ENCODE assay signal across 24 cellular contexts in genomic region chr15:74997161-74997942, GRCh38. TPM values are rescaled to one million over a fixed set of nuclear protein-coding genes. Genes with fewer than 3 reads are reported as not detected.
DNase-seq lines count a peak whose midpoint lies in the region; ATAC-seq, FAIRE-seq and TF ChIP-seq lines count a peak whose summit lies in the region.
"Had no signal": no experiment of that assay in that cellular context is flagged by ENCODE, and none has a peak within 500 bp of the region (broad histone marks: within the 10 kb centered on the region; RNA-seq: fewer than 3 reads in every experiment).

No MANE protein-coding gene starts in this region.

- H3K27ac ChIP-seq in CD4-positive, alpha-beta memory T cell (ENCODE audit: low read depth, low read length), result no peak overlapping the region
- no peak overlapping the region for H3K27ac ChIP-seq in endothelial cell of umbilical vein (ENCODE audit: insufficient read depth, low read depth, low read length)
- H3K27ac ChIP-seq in osteoblast (ENCODE audit: low read depth, low read length), result no peak overlapping the region
- H3K27ac ChIP-seq: ascending aorta, esophagus muscularis mucosa, neutrophil, PC-9, right lobe of liver had no signal

- H3K4me3 ChIP-seq in CD4-positive, alpha-beta memory T cell (ENCODE audit: low read length in 2 of 2), result no peak overlapping the region
- H3K4me3 ChIP-seq in endothelial cell of umbilical vein (replicated peaks in 1 of 3; ENCODE audit: insufficient read depth in 1 of 3, low read depth in 1 of 3, low read length in 3 of 3) (no peak overlapping the region), osteoblast (ENCODE audit: insufficient read depth, low read length) (no peak overlapping the region)
- H3K4me3 ChIP-seq: ascending aorta, GM12878, lung, PC-9, right lobe of liver had no signal

- H3K9ac ChIP-seq in endothelial cell of umbilical vein (replicated peaks; ENCODE audit: extremely low read depth, insufficient read depth, low read length), result no peak overlapping the region

- intact Hi-C loops in CD4-positive, alpha-beta memory T cell (cut with micrococcal nuclease), result no loop called here
- intact Hi-C loops in endothelial cell of umbilical vein (cut with micrococcal nuclease) (loop anchor here (2.0 kb wide), 1 partner anchor 25 kb away; the partner anchor contains the start of gene PPCDC), MCF 10A (cut with micrococcal nuclease) (no loop called here)

- H3K4me1 ChIP-seq in CD4-positive, alpha-beta memory T cell (ENCODE audit: insufficient read depth, low read length), result peaks cover 17% of the 10 kb centered on the region
- peaks cover 15% of the 10 kb centered on the region for H3K4me1 ChIP-seq in endothelial cell of umbilical vein (ENCODE audit: control insufficient read depth, extremely low read depth, insufficient read depth, low read length)
- no peaks in the 10 kb centered on the region for H3K4me1 ChIP-seq in osteoblast (ENCODE audit: insufficient read depth, low read length)

- DNase-seq in CD4-positive, alpha-beta memory T cell, result no peak
- DNase-seq in UCSD-AML1 (lab: John Stamatoyannopoulos, UW; ENCODE audit: unreplicated experiment) (peak; percentile 55), endothelial cell of umbilical vein (ENCODE audit: low read depth, low spot score) (peak; percentile 35), osteoblast (ENCODE audit: insufficient read length, low spot score, missing footprints) (peak; percentile 63), inferior parietal cortex (ENCODE audit: extremely low spot score) (no peak), epidermal melanocyte (ENCODE audit: insufficient read length, low spot score) (no peak), MCF 10A (ENCODE audit: unreplicated experiment) (no peak)
- no peak for DNase-seq in stimulated activated effector memory CD8-positive, alpha-beta T cell treated with anti-CD3 and anti-CD28 coated beads, Interleukin-12 subunit alpha, Interleukin-12 subunit beta, amount 100 ng/mL, for 72 hours (ENCODE audit: low spot score in 2 of 2)
- DNase-seq: activated CD4-positive, alpha-beta T cell treated with anti-CD3 and anti-CD28 coated beads for 4 hours; activated CD8-positive, alpha-beta memory T cell treated with anti-CD3 and anti-CD28 coated beads, Interleukin-2, amount 50 U/mL, for 4 hours; activated gamma-delta T cell; cortex of kidney; MV-4-11; PC-9; right lobe of liver; stimulated activated CD4-positive, alpha-beta T cell treated with anti-CD3 and anti-CD28 coated beads, Interleukin-1b, Interleukin-23, amount 100 ng/mL, for 48 hours had no signal

- H2AFZ ChIP-seq in endothelial cell of umbilical vein (ENCODE audit: low read depth, low read length), result no peak overlapping the region
- no peak overlapping the region for H2AFZ ChIP-seq in osteoblast (ENCODE audit: low read length)
- H2AFZ ChIP-seq: PC-9 had no signal

- H3K27me3 ChIP-seq in CD4-positive, alpha-beta memory T cell (ENCODE audit: insufficient read depth, low read length), result peaks cover 8% of the 10 kb centered on the region
- H3K27me3 ChIP-seq in endothelial cell of umbilical vein (ENCODE audit: control insufficient read depth in 2 of 2, insufficient read depth in 2 of 2, low read length in 2 of 2) (peaks cover 8 to 20% of the 10 kb centered on the region in 2 experiments), osteoblast (ENCODE audit: insufficient read depth, low read length) (peaks cover 23% of the 10 kb centered on the region)
- H3K27me3 ChIP-seq: ascending aorta, right lobe of liver had no signal

- H3K27me3 Mint-ChIP-seq in CD4-positive, alpha-beta memory T cell, result peaks cover 23 to 33% of the 10 kb centered on the region in 2 donors
- H3K27me3 Mint-ChIP-seq in MCF 10A (ENCODE audit: insufficient read depth, unreplicated experiment), result peaks cover 59% of the 10 kb centered on the region

- no peaks in the 10 kb centered on the region for H3K9me1 ChIP-seq in endothelial cell of umbilical vein (replicated peaks; ENCODE audit: control insufficient read depth, extremely low read depth, insufficient read depth, low read length)

- CTCF ChIA-PET in CD4-positive, alpha-beta memory T cell (lab: Charles Lee; ENCODE audit: partially characterized antibody), result no interaction called here
- CTCF ChIA-PET in endothelial cell of umbilical vein (lab: Charles Lee), result no interaction called here
- CTCF ChIA-PET in MCF 10A (lab: Yijun Ruan, JAX), result interaction anchor here (1.1 kb wide), 1 partner anchor 48 kb away, joined by 3 read pairs; no protein-coding TSS in a partner anchor

- FAIRE-seq in endothelial cell of umbilical vein (lab: Jason Lieb, UNC), result no peak
- FAIRE-seq: D721Med, G401.6, GM12878 had no signal

- no peaks in the 10 kb centered on the region for H3K9me3 ChIP-seq in CD4-positive, alpha-beta memory T cell (ENCODE audit: control insufficient read depth in 1 of 2, low read length in 2 of 2)
- H3K9me3 ChIP-seq in endothelial cell of umbilical vein (replicated peaks; ENCODE audit: control insufficient read depth, insufficient read depth, low read length), result no peaks in the 10 kb centered on the region
- peaks cover 4% of the 10 kb centered on the region for H3K9me3 ChIP-seq in osteoblast (ENCODE audit: low read depth, low read length)
- H3K9me3 ChIP-seq: ascending aorta, esophagus muscularis mucosa, neutrophil, right lobe of liver had no signal

- H3K36me3 Mint-ChIP-seq in CD4-positive, alpha-beta memory T cell, result no peaks in the 10 kb centered on the region
- H3K36me3 Mint-ChIP-seq in stimulated activated effector memory CD8-positive, alpha-beta T cell treated with anti-CD3 and anti-CD28 coated beads, Interleukin-12 subunit alpha, Interleukin-12 subunit beta, amount 100 ng/mL, for 72 hours, result no peaks in the 10 kb centered on the region
- no peaks in the 10 kb centered on the region for H3K36me3 Mint-ChIP-seq in MCF 10A (ENCODE audit: insufficient read depth, unreplicated experiment)
- H3K36me3 Mint-ChIP-seq: IgD-negative memory B cell had no signal

- H3K4me2 ChIP-seq in endothelial cell of umbilical vein (ENCODE audit: insufficient read depth, low read length) (no peak overlapping the region), osteoblast (ENCODE audit: insufficient read depth, low read length) (no peak overlapping the region)

- no peak for TF ChIP-seq CTCF in endothelial cell of umbilical vein (IDR thresholded peaks at IDR 0.05; ENCODE audit: extremely low read depth in 1 of 2, insufficient read depth in 1 of 2, low read depth in 1 of 2, low read length in 2 of 2)
- TF ChIP-seq CTCF in osteoblast (IDR thresholded peaks at IDR 0.05; ENCODE audit: extremely low read depth, low read depth, low read length), result no peak
- no peak for TF ChIP-seq CTCF in MCF 10A (IDR thresholded peaks at IDR 0.05; ENCODE audit: unreplicated experiment)

- H3K36me3 ChIP-seq in CD4-positive, alpha-beta memory T cell (ENCODE audit: insufficient read depth, low read length), result no peaks in the 10 kb centered on the region
- H3K36me3 ChIP-seq in endothelial cell of umbilical vein (ENCODE audit: control insufficient read depth in 2 of 2, extremely low read depth in 1 of 2, insufficient read depth in 2 of 2, low read length in 2 of 2) (no peaks in the 10 kb centered on the region), osteoblast (ENCODE audit: insufficient read depth, low read length) (no peaks in the 10 kb centered on the region)
- H3K36me3 ChIP-seq: ascending aorta, esophagus muscularis mucosa, neutrophil, right lobe of liver had no signal

- no peak for ATAC-seq in stimulated activated effector memory CD8-positive, alpha-beta T cell treated with anti-CD3 and anti-CD28 coated beads, Interleukin-12 subunit alpha, Interleukin-12 subunit beta, amount 100 ng/mL, for 72 hours
- ATAC-seq: GM12878 had no signal

- H3K79me2 ChIP-seq in endothelial cell of umbilical vein (ENCODE audit: control insufficient read depth, insufficient read depth, low read length), result no peaks in the 10 kb centered on the region
- no peaks in the 10 kb centered on the region for H3K79me2 ChIP-seq in osteoblast (ENCODE audit: insufficient read depth, low read length)

- peaks cover 9 to 16% (median 14%) of the 10 kb centered on the region in 4 donors for H3K4me1 Mint-ChIP-seq in CD4-positive, alpha-beta memory T cell
- peaks cover 18% of the 10 kb centered on the region for H3K4me1 Mint-ChIP-seq in stimulated activated effector memory CD8-positive, alpha-beta T cell treated with anti-CD3 and anti-CD28 coated beads, Interleukin-12 subunit alpha, Interleukin-12 subunit beta, amount 100 ng/mL, for 72 hours
- peaks cover 11% of the 10 kb centered on the region for H3K4me1 Mint-ChIP-seq in MCF 10A (ENCODE audit: insufficient read depth, unreplicated experiment)

- H3K27ac Mint-ChIP-seq in CD4-positive, alpha-beta memory T cell, result peak overlapping the region in 1 of 7 donors; percentile 28
- no peak overlapping the region for H3K27ac Mint-ChIP-seq in stimulated activated effector memory CD8-positive, alpha-beta T cell treated with anti-CD3 and anti-CD28 coated beads, Interleukin-12 subunit alpha, Interleukin-12 subunit beta, amount 100 ng/mL, for 72 hours
- no peak overlapping the region for H3K27ac Mint-ChIP-seq in MCF 10A (ENCODE audit: low read depth, unreplicated experiment)

- H3K9me3 Mint-ChIP-seq in CD4-positive, alpha-beta memory T cell, result peaks cover 0 to 5% (median 0%) of the 10 kb centered on the region in 8 donors
- no peaks in the 10 kb centered on the region for H3K9me3 Mint-ChIP-seq in stimulated activated effector memory CD8-positive, alpha-beta T cell treated with anti-CD3 and anti-CD28 coated beads, Interleukin-12 subunit alpha, Interleukin-12 subunit beta, amount 100 ng/mL, for 72 hours
- no peaks in the 10 kb centered on the region for H3K9me3 Mint-ChIP-seq in MCF 10A (ENCODE audit: unreplicated experiment)

- dilution Hi-C loops in endothelial cell of umbilical vein (cut with MboI; ENCODE audit: extremely low pct_ligation_motif_present, low sequenced_read_pairs), result no loop called here

- TF ChIP-seq POLR2A in endothelial cell of umbilical vein (IDR thresholded peaks at IDR 0.05; ENCODE audit: low read depth, low read length), result no peak

- BruUV-seq in endothelial cell of umbilical vein (replicated peaks; lab: Mats Ljungman, UMichigan) (no TSS peak), MCF 10A (replicated peaks; lab: Mats Ljungman, UMichigan) (no TSS peak)

- H4K20me1 ChIP-seq in endothelial cell of umbilical vein (replicated peaks; ENCODE audit: control insufficient read depth, extremely low read depth, insufficient read depth, low read length), result no peaks in the 10 kb centered on the region
- no peaks in the 10 kb centered on the region for H4K20me1 ChIP-seq in osteoblast (ENCODE audit: insufficient read depth, low read length)

- POLR2A ChIA-PET in CD4-positive, alpha-beta memory T cell (lab: Charles Lee; ENCODE audit: partially characterized antibody), result no interaction called here
- POLR2A ChIA-PET in endothelial cell of umbilical vein (lab: Charles Lee), result interaction anchor here (0.6 kb wide), 1 partner anchor 40 kb away, joined by 4 read pairs; no protein-coding TSS in a partner anchor
- POLR2A ChIA-PET in MCF 10A (lab: Yijun Ruan, JAX), result interaction anchor here (0.8 kb wide), 1 partner anchor 643 kb away, joined by 3 read pairs; the partner anchor contains the start of gene IMP3

- peak overlapping the region in 7 of 8 donors; percentile 6 to 80 (median 40) for H3K4me3 Mint-ChIP-seq in CD4-positive, alpha-beta memory T cell
- no peak overlapping the region for H3K4me3 Mint-ChIP-seq in stimulated activated effector memory CD8-positive, alpha-beta T cell treated with anti-CD3 and anti-CD28 coated beads, Interleukin-12 subunit alpha, Interleukin-12 subunit beta, amount 100 ng/mL, for 72 hours
- no peak overlapping the region for H3K4me3 Mint-ChIP-seq in MCF 10A (ENCODE audit: unreplicated experiment)

RNA-seq across cellular contexts. Expression of gene SCAMP5, which starts 2.0 kb away (rescaled TPM):
- total RNA-seq in CD4-positive, alpha-beta memory T cell, result under 1 TPM; 0.26 to 0.33 TPM
- under 1 TPM in 1 of 2 donors, not detected in 1; 0.15 TPM for polyA plus RNA-seq in CD4-positive, alpha-beta memory T cell
- total RNA-seq in endothelial cell of umbilical vein (1.9 and 4.4 TPM in 2 replicates), osteoblast (0.88 and 1.8 TPM in 2 replicates), MCF 10A (2022) (0.54 and 0.96 TPM in 2 replicates)
- polyA plus RNA-seq in endothelial cell of umbilical vein, result 5.9 and 6.2 TPM in 2 replicates
- 3.3 and 3.4 TPM in 2 replicates for polyA plus RNA-seq in endothelial cell of umbilical vein (2011; cell fraction: cytosol; rRNA removed)
- 4.5 and 5.2 TPM in 2 replicates for polyA plus RNA-seq in endothelial cell of umbilical vein (2011; cell fraction: nucleus; rRNA removed)
- 3.3 and 3.7 TPM in 2 replicates for polyA plus RNA-seq in endothelial cell of umbilical vein (2012)
- polyA minus RNA-seq in endothelial cell of umbilical vein, result 3.2 and 5.8 TPM in 2 replicates
- polyA minus RNA-seq in endothelial cell of umbilical vein (2011; cell fraction: cytosol; rRNA and poly(A)+ RNA removed), result 4.6 TPM
- polyA minus RNA-seq in endothelial cell of umbilical vein (2011; cell fraction: nucleus; rRNA and poly(A)+ RNA removed), result 1.0 and 2.9 TPM in 2 replicates

RNA-seq across cellular contexts. Expression of gene PPCDC, which starts 26.0 kb away (rescaled TPM):
- total RNA-seq in CD4-positive, alpha-beta memory T cell, result 10 to 100 TPM; 14.1 to 15.2 TPM
- polyA plus RNA-seq in CD4-positive, alpha-beta memory T cell, result 10 to 100 TPM in 1 of 2 donors, 1 to 10 TPM in 1; 8.5 to 12.4 TPM
- 14.5 and 16.8 TPM in 2 replicates for total RNA-seq in endothelial cell of umbilical vein
- 21.4 and 23.0 TPM in 2 replicates for polyA plus RNA-seq in endothelial cell of umbilical vein
- polyA plus RNA-seq in endothelial cell of umbilical vein (2011; cell fraction: cytosol; rRNA removed), result 16.5 and 19.6 TPM in 2 replicates
- polyA plus RNA-seq in endothelial cell of umbilical vein (2011; cell fraction: nucleus; rRNA removed), result 24.6 and 25.8 TPM in 2 replicates
- 8.5 and 9.2 TPM in 2 replicates for polyA plus RNA-seq in endothelial cell of umbilical vein (2012)
- 10.1 and 13.0 TPM in 2 replicates for polyA minus RNA-seq in endothelial cell of umbilical vein
- polyA minus RNA-seq in endothelial cell of umbilical vein (2011; cell fraction: cytosol; rRNA and poly(A)+ RNA removed), result 7.5 TPM
- polyA minus RNA-seq in endothelial cell of umbilical vein (2011; cell fraction: nucleus; rRNA and poly(A)+ RNA removed), result 20.7 and 24.6 TPM in 2 replicates
- 5.6 and 6.5 TPM in 2 replicates for total RNA-seq in osteoblast
- total RNA-seq in MCF 10A (2022), result 20.3 and 25.1 TPM in 2 replicates

RNA-seq across cellular contexts. Expression of gene RPP25, which starts 40.8 kb away (rescaled TPM):
- total RNA-seq in CD4-positive, alpha-beta memory T cell, result 1 to 10 TPM; 2.6 to 2.8 TPM
- polyA plus RNA-seq in CD4-positive, alpha-beta memory T cell, result 1 to 10 TPM; 2.6 to 2.8 TPM
- total RNA-seq in endothelial cell of umbilical vein, result 13.7 and 13.8 TPM in 2 replicates
- 10.1 and 13.1 TPM in 2 replicates for polyA plus RNA-seq in endothelial cell of umbilical vein
- 7.0 and 7.8 TPM in 2 replicates for polyA plus RNA-seq in endothelial cell of umbilical vein (2011; cell fraction: cytosol; rRNA removed)
- polyA plus RNA-seq in endothelial cell of umbilical vein (2011; cell fraction: nucleus; rRNA removed), result 3.2 and 3.3 TPM in 2 replicates
- polyA plus RNA-seq in endothelial cell of umbilical vein (2012), result 10.1 and 12.0 TPM in 2 replicates
- polyA minus RNA-seq in endothelial cell of umbilical vein, result 4.2 and 5.3 TPM in 2 replicates
- polyA minus RNA-seq in endothelial cell of umbilical vein (2011; cell fraction: cytosol; rRNA and poly(A)+ RNA removed), result 30.5 TPM
- 2.4 and 2.7 TPM in 2 replicates for polyA minus RNA-seq in endothelial cell of umbilical vein (2011; cell fraction: nucleus; rRNA and poly(A)+ RNA removed)
- 6.2 and 6.9 TPM in 2 replicates for total RNA-seq in osteoblast
- total RNA-seq in MCF 10A (2022), result 0.17 TPM in 1 of 2 replicates, not detected in the other

RNA-seq across cellular contexts. Expression of gene COX5A, which starts 59.5 kb away (rescaled TPM):
- total RNA-seq in CD4-positive, alpha-beta memory T cell, result 10 to 100 TPM; 66.8 to 74.4 TPM
- polyA plus RNA-seq in CD4-positive, alpha-beta memory T cell, result 100 to 1,000 TPM; 331 to 336 TPM
- total RNA-seq in endothelial cell of umbilical vein (220 and 232 TPM in 2 replicates), osteoblast (27.1 and 38.9 TPM in 2 replicates), MCF 10A (2022) (295 and 339 TPM in 2 replicates)
- 102 and 134 TPM in 2 replicates for polyA plus RNA-seq in endothelial cell of umbilical vein
- 233 TPM in 2 replicates for polyA plus RNA-seq in endothelial cell of umbilical vein (2011; cell fraction: cytosol; rRNA removed)
- 90.1 and 97.6 TPM in 2 replicates for polyA plus RNA-seq in endothelial cell of umbilical vein (2011; cell fraction: nucleus; rRNA removed)
- 289 and 323 TPM in 2 replicates for polyA plus RNA-seq in endothelial cell of umbilical vein (2012)
- polyA minus RNA-seq in endothelial cell of umbilical vein, result 31.6 and 42.9 TPM in 2 replicates
- 293 TPM for polyA minus RNA-seq in endothelial cell of umbilical vein (2011; cell fraction: cytosol; rRNA and poly(A)+ RNA removed)
- 10.9 and 20.1 TPM in 2 replicates for polyA minus RNA-seq in endothelial cell of umbilical vein (2011; cell fraction: nucleus; rRNA and poly(A)+ RNA removed)

Comparison
In these comparisons a context has a peak if more than half of its experiments do, and no peak if none do; other contexts are left out.
1. DNase-seq: peak in UCSD-AML1 (single experiment), endothelial cell of umbilical vein (single experiment) and osteoblast (single experiment); none in CD4-positive, alpha-beta memory T cell (0 of 5), inferior parietal cortex (single experiment), epidermal melanocyte (single experiment), stimulated activated effector memory CD8-positive, alpha-beta T cell treated with anti-CD3 and anti-CD28 coated beads, Interleukin-12 subunit alpha, Interleukin-12 subunit beta, amount 100 ng/mL, for 72 hours (0 of 2) and MCF 10A (single experiment).
2. H3K4me3 Mint-ChIP-seq: peak in CD4-positive, alpha-beta memory T cell (7 of 8); none in stimulated activated effector memory CD8-positive, alpha-beta T cell treated with anti-CD3 and anti-CD28 coated beads, Interleukin-12 subunit alpha, Interleukin-12 subunit beta, amount 100 ng/mL, for 72 hours (single experiment) and MCF 10A (single experiment).